In genomic region chr14:28361486-28361885, GRCh38 we compare ENCODE assay signal across 21 cellular contexts.
"Had no signal": no experiment of that assay in that cellular context is flagged by ENCODE, and none has a peak within 500 bp of the region (broad histone marks: within the 10 kb centered on the region; RNA-seq: fewer than 3 reads in every experiment).

No MANE protein-coding gene starts in this region.

- H3K4me1 ChIP-seq: foreskin keratinocyte, sigmoid colon, testis, tibial nerve, upper lobe of right lung, vagina had no signal

- H3K27me3 ChIP-seq: foreskin keratinocyte, hepatocyte, neutrophil, sigmoid colon, testis, tibial nerve, upper lobe of right lung, vagina had no signal

- DNase-seq: effector memory CD8-positive, alpha-beta T cell; erythroblast; foreskin keratinocyte; head of caudate nucleus; left colon; left ventricle myocardium superior; naive thymus-derived CD8-positive, alpha-beta T cell; posterior cingulate gyrus; sigmoid colon; stimulated activated CD4-positive, alpha-beta T cell treated with anti-CD3 and anti-CD28 coated beads, Interleukin-2, amount 100 ng/mL, for 24 hours; stimulated activated CD4-positive, alpha-beta T cell treated with anti-CD3 and anti-CD28 coated beads, Interleukin-4, amount 100 ng/mL, for 4 hours; stimulated activated naive B cell treated with anti-CD40 and anti-IgM and Interleukin-4, amounts not matched to agents 10 μg/mL and 1 μg/mL and 100 μg/mL, for 72 hours; stimulated activated naive CD8-positive, alpha-beta T cell treated with anti-CD3 and anti-CD28 coated beads, Interleukin-15, amount 100 ng/mL, for 72 hours; testis; upper lobe of right lung had no signal

- H3K79me2 ChIP-seq: hepatocyte had no signal

- H3K27ac ChIP-seq: foreskin keratinocyte, hepatocyte, neutrophil, sigmoid colon, skin epidermis, testis, tibial nerve, upper lobe of right lung, vagina had no signal

- H2AFZ ChIP-seq: hepatocyte had no signal

- H3K9me3 ChIP-seq: neutrophil, testis, upper lobe of right lung had no signal

- H3K36me3 ChIP-seq: neutrophil, sigmoid colon, tibial nerve, upper lobe of right lung, vagina had no signal

- H3K4me2 ChIP-seq: hepatocyte had no signal

- H3K4me3 ChIP-seq: hepatocyte, lung, sigmoid colon, skin epidermis, testis, tibial nerve, upper lobe of right lung, vagina had no signal
